In the genomic region with DNA sequence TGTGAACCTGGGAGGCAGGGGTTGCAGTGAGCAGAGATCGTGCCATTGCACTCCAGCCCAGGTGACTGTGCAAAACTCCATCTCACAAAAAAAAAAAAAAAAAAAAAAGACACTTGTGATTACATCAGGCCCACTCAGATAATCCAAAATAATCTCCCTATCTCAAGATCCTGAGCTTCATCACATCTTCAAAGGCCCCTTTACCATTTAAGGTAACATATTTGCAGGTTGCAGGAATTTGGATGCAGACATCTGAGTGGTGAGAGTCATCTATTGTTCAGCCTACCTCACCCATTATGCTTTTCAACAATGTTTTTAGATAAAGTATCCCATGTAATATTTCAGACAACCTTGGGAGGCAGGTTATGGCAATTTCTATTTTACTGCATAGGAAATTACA, we compare ENCODE assay signal across 29 cellular contexts.
"Had no signal": no experiment of that assay in that cellular context is flagged by ENCODE, and none has a peak within 500 bp of the region (broad histone marks: within the 10 kb centered on the region; RNA-seq: fewer than 3 reads in every experiment).

No MANE protein-coding gene starts in this region.

- H3K4me3 ChIP-seq: colonic mucosa, coronary artery, dorsolateral prefrontal cortex, esophagus muscularis mucosa, esophagus squamous epithelium, gastrocnemius medialis, gastroesophageal sphincter, heart left ventricle, heart right ventricle had no signal

- H3K4me1 ChIP-seq: colonic mucosa, esophagus muscularis mucosa, esophagus squamous epithelium, foreskin keratinocyte, gastrocnemius medialis, gastroesophageal sphincter, heart left ventricle, heart right ventricle had no signal

- DNase-seq: colonic mucosa; cortex of kidney; dermis blood vessel endothelial cell; dorsolateral prefrontal cortex; effector CD4-positive, alpha-beta T cell; effector CD8-positive, alpha-beta T cell; effector memory CD4-positive, alpha-beta T cell; effector memory CD8-positive, alpha-beta T cell; endodermal cell; erythroblast; esophagus squamous epithelium; foreskin fibroblast; foreskin keratinocyte; foreskin melanocyte; gastrocnemius medialis; glutamatergic neuron; head of caudate nucleus; heart left ventricle; heart right ventricle had no signal

- H3K4me3 Mint-ChIP-seq: dendritic cell treated with granulocyte-macrophage colony-stimulating factor and Interleukin-4, amounts not matched to agents 40 ng/mL and 50 ng/mL, for 4 days; effector memory CD8-positive, alpha-beta T cell; endodermal cell had no signal

- FAIRE-seq: colon, endometrium, endothelial cell of umbilical vein, frontal cortex had no signal

- H3K36me3 ChIP-seq: colonic mucosa, esophagus muscularis mucosa, esophagus squamous epithelium, gastrocnemius medialis, gastroesophageal sphincter, heart left ventricle, heart right ventricle had no signal

- ATAC-seq: effector memory CD8-positive, alpha-beta T cell; esophagus mucosa; foreskin keratinocyte; gastrocnemius medialis; gastroesophageal sphincter; heart left ventricle; heart right ventricle had no signal

- H3K9me3 Mint-ChIP-seq: dendritic cell treated with granulocyte-macrophage colony-stimulating factor and Interleukin-4, amounts not matched to agents 40 ng/mL and 50 ng/mL, for 4 days; effector memory CD8-positive, alpha-beta T cell; endodermal cell had no signal

- H3K27ac ChIP-seq: colonic mucosa, coronary artery, dorsolateral prefrontal cortex, epithelial cell of prostate, esophagus muscularis mucosa, esophagus squamous epithelium, foreskin keratinocyte, gastrocnemius medialis, gastroesophageal sphincter, heart left ventricle, heart right ventricle had no signal

- H3K9me3 ChIP-seq: colonic mucosa, esophagus muscularis mucosa, esophagus squamous epithelium, gastrocnemius medialis, gastroesophageal sphincter, heart left ventricle, heart right ventricle had no signal

- H3K27me3 ChIP-seq: colonic mucosa, dorsolateral prefrontal cortex, esophagus muscularis mucosa, gastrocnemius medialis, gastroesophageal sphincter had no signal

- H3K27ac Mint-ChIP-seq: dendritic cell treated with granulocyte-macrophage colony-stimulating factor and Interleukin-4, amounts not matched to agents 40 ng/mL and 50 ng/mL, for 4 days; effector memory CD8-positive, alpha-beta T cell; endodermal cell had no signal
